In genomic region chr15:31296304-31297220, GRCh38 we compare ENCODE assay signal across 11 cellular contexts. TPM values are rescaled to one million over a fixed set of nuclear protein-coding genes. Genes with fewer than 3 reads are reported as not detected.
DNase-seq lines count a peak whose midpoint lies in the region; ATAC-seq, FAIRE-seq and TF ChIP-seq lines count a peak whose summit lies in the region.
"Had no signal": no experiment of that assay in that cellular context is flagged by ENCODE, and none has a peak within 500 bp of the region (broad histone marks: within the 10 kb centered on the region; RNA-seq: fewer than 3 reads in every experiment).

No MANE protein-coding gene starts in this region.

- H3K4me1 ChIP-seq in RWPE2 (ENCODE audit: insufficient read depth, poor library complexity, severe bottlenecking) = peaks cover 9% of the 10 kb centered on the region
- peaks cover 8 to 10% of the 10 kb centered on the region in 2 donors for H3K4me1 ChIP-seq in kidney (ENCODE audit: control insufficient read depth in 1 of 2, insufficient read depth in 1 of 2, low read depth in 1 of 2, low read length in 2 of 2)
- no peaks in the 10 kb centered on the region for H3K4me1 ChIP-seq in testis

- no peak overlapping the region for H3K4me3 ChIP-seq in RWPE2 (ENCODE audit: severe bottlenecking)
- no peak overlapping the region for H3K4me3 ChIP-seq in kidney (ENCODE audit: low read length in 2 of 2)
- H3K4me3 ChIP-seq in testis = no peak overlapping the region
- H3K4me3 ChIP-seq: GM23248 had no signal

- WGBS in testis, 2 donors = 56% methylated on average over 7 to 9 of the region's 9 CpGs

- no peak for TF ChIP-seq POLR2A in testis (IDR thresholded peaks at IDR 0.05)

- ATAC-seq in RWPE2 (ENCODE audit: low read depth) (peak; percentile 83), HG02642 (IDR thresholded peaks at IDR 0.05; ENCODE audit: poor library complexity, unreplicated experiment) (no peak), GM19452 (IDR thresholded peaks at IDR 0.05; ENCODE audit: unreplicated experiment) (no peak)

- H3K9ac ChIP-seq in kidney (ENCODE audit: low read length in 2 of 2) = no peak overlapping the region
- H3K9ac ChIP-seq: GM23248 had no signal

- no peak for FAIRE-seq in kidney (lab: Jason Lieb, UNC)
- FAIRE-seq: GM12892 had no signal

- no peaks in the 10 kb centered on the region for H3K36me3 Mint-ChIP-seq in activated CD4-positive, alpha-beta memory T cell treated with anti-CD3 and anti-CD28 coated beads, Interleukin-2, amount 10 ng/mL, durations not matched to agents 7 days and 5 days (ENCODE audit: low read depth)
- no peaks in the 10 kb centered on the region for H3K36me3 Mint-ChIP-seq in activated CD4-positive, alpha-beta memory T cell treated with anti-CD3 and anti-CD28 coated beads for 36 hours
- H3K36me3 Mint-ChIP-seq in activated naive CD4-positive, alpha-beta T cell treated with anti-CD3 and anti-CD28 coated beads for 36 hours (ENCODE audit: low read depth) = no peaks in the 10 kb centered on the region

- H3K36me3 ChIP-seq in RWPE2 (ENCODE audit: low read depth) = no peaks in the 10 kb centered on the region
- no peaks in the 10 kb centered on the region for H3K36me3 ChIP-seq in kidney (ENCODE audit: control insufficient read depth in 1 of 2, insufficient read depth in 2 of 2, low read length in 2 of 2)
- H3K36me3 ChIP-seq in testis (ENCODE audit: low read depth, missing control alignments) = no peaks in the 10 kb centered on the region

- intact Hi-C loops in activated CD4-positive, alpha-beta memory T cell treated with anti-CD3 and anti-CD28 coated beads for 36 hours (cut with micrococcal nuclease) = no loop called here
- intact Hi-C loops in kidney (cut with DNase I) = no loop called here
- intact Hi-C loops in testis (cut with DNase I; ENCODE audit: low total_unique reads) = no loop called here
- intact Hi-C loops in activated naive CD4-positive, alpha-beta T cell treated with anti-CD3 and anti-CD28 coated beads for 36 hours (cut with micrococcal nuclease) = no loop called here

- H3K9me3 ChIP-seq in RWPE2 (ENCODE audit: severe bottlenecking) (no peaks in the 10 kb centered on the region), kidney (ENCODE audit: control insufficient read depth in 1 of 2, low read length in 2 of 2) (no peaks in the 10 kb centered on the region), testis (no peaks in the 10 kb centered on the region)

- no peaks in the 10 kb centered on the region for H3K4me1 Mint-ChIP-seq in activated CD4-positive, alpha-beta memory T cell treated with anti-CD3 and anti-CD28 coated beads, Interleukin-2, amount 10 ng/mL, durations not matched to agents 7 days and 5 days
- H3K4me1 Mint-ChIP-seq in activated CD4-positive, alpha-beta memory T cell treated with anti-CD3 and anti-CD28 coated beads for 36 hours (ENCODE audit: low read depth) = no peaks in the 10 kb centered on the region
- peaks cover 2% of the 10 kb centered on the region for H3K4me1 Mint-ChIP-seq in activated naive CD4-positive, alpha-beta T cell treated with anti-CD3 and anti-CD28 coated beads for 36 hours (ENCODE audit: low read depth)

- H3K27ac Mint-ChIP-seq in activated CD4-positive, alpha-beta memory T cell treated with anti-CD3 and anti-CD28 coated beads, Interleukin-2, amount 10 ng/mL, durations not matched to agents 7 days and 5 days = no peak overlapping the region
- no peak overlapping the region for H3K27ac Mint-ChIP-seq in activated CD4-positive, alpha-beta memory T cell treated with anti-CD3 and anti-CD28 coated beads for 36 hours
- no peak overlapping the region for H3K27ac Mint-ChIP-seq in activated naive CD4-positive, alpha-beta T cell treated with anti-CD3 and anti-CD28 coated beads for 36 hours

- H3K27me3 Mint-ChIP-seq in activated CD4-positive, alpha-beta memory T cell treated with anti-CD3 and anti-CD28 coated beads, Interleukin-2, amount 10 ng/mL, durations not matched to agents 7 days and 5 days = peaks cover 41% of the 10 kb centered on the region
- H3K27me3 Mint-ChIP-seq in activated CD4-positive, alpha-beta memory T cell treated with anti-CD3 and anti-CD28 coated beads for 36 hours = peaks cover 10% of the 10 kb centered on the region
- H3K27me3 Mint-ChIP-seq in activated naive CD4-positive, alpha-beta T cell treated with anti-CD3 and anti-CD28 coated beads for 36 hours (ENCODE audit: low read depth) = no peaks in the 10 kb centered on the region

- POLR2A ChIA-PET in activated CD4-positive, alpha-beta memory T cell treated with anti-CD3 and anti-CD28 coated beads, Interleukin-2, amount 10 ng/mL, durations not matched to agents 7 days and 5 days (lab: Charles Lee) = no interaction called here
- POLR2A ChIA-PET in activated CD4-positive, alpha-beta memory T cell treated with anti-CD3 and anti-CD28 coated beads for 36 hours (lab: Charles Lee) = interaction anchor here (1.0 kb wide), 1 partner anchor 30 kb away, joined by 3 read pairs; no protein-coding TSS in a partner anchor

- peak; percentile 12 for DNase-seq in activated CD4-positive, alpha-beta memory T cell treated with anti-CD3 and anti-CD28 coated beads, Interleukin-2, amount 10 ng/mL, durations not matched to agents 7 days and 5 days
- no peak for DNase-seq in activated CD4-positive, alpha-beta memory T cell treated with anti-CD3 and anti-CD28 coated beads for 36 hours
- DNase-seq in RWPE2 (ENCODE audit: low spot score) = peak; percentile 81
- DNase-seq in kidney = peak; percentile 85
- peak; percentile 11 for DNase-seq in testis
- no peak for DNase-seq in activated naive CD4-positive, alpha-beta T cell treated with anti-CD3 and anti-CD28 coated beads for 36 hours
- DNase-seq: GM23248, OCI-M1 had no signal

- no peak for TF ChIP-seq CTCF in RWPE2 (IDR thresholded peaks at IDR 0.05; ENCODE audit: poor library complexity, severe bottlenecking)
- TF ChIP-seq CTCF in kidney (IDR thresholded peaks at IDR 0.05; ENCODE audit: borderline replicate concordance, extremely low read depth, insufficient read depth) = no peak
- TF ChIP-seq CTCF in testis (IDR thresholded peaks at IDR 0.05) = no peak

- H3K27me3 ChIP-seq in RWPE2 (ENCODE audit: insufficient read depth, poor library complexity, severe bottlenecking) (peaks cover 16% of the 10 kb centered on the region), testis (no peaks in the 10 kb centered on the region)

- no peaks in the 10 kb centered on the region for H3K9me3 Mint-ChIP-seq in activated CD4-positive, alpha-beta memory T cell treated with anti-CD3 and anti-CD28 coated beads, Interleukin-2, amount 10 ng/mL, durations not matched to agents 7 days and 5 days
- H3K9me3 Mint-ChIP-seq in activated CD4-positive, alpha-beta memory T cell treated with anti-CD3 and anti-CD28 coated beads for 36 hours = no peaks in the 10 kb centered on the region
- H3K9me3 Mint-ChIP-seq in activated naive CD4-positive, alpha-beta T cell treated with anti-CD3 and anti-CD28 coated beads for 36 hours = no peaks in the 10 kb centered on the region

- H3K27ac ChIP-seq in RWPE2 (ENCODE audit: poor library complexity, severe bottlenecking) = no peak overlapping the region
- H3K27ac ChIP-seq in kidney (ENCODE audit: low read depth in 2 of 2, low read length in 2 of 2) = peak overlapping the region in 1 of 2 donors; percentile 20
- no peak overlapping the region for H3K27ac ChIP-seq in testis
- H3K27ac ChIP-seq: GM23248 had no signal

- CTCF ChIA-PET in activated CD4-positive, alpha-beta memory T cell treated with anti-CD3 and anti-CD28 coated beads, Interleukin-2, amount 10 ng/mL, durations not matched to agents 7 days and 5 days (lab: Charles Lee) = no interaction called here
- CTCF ChIA-PET in activated CD4-positive, alpha-beta memory T cell treated with anti-CD3 and anti-CD28 coated beads for 36 hours (lab: Charles Lee) = interaction anchor here (1.1 kb wide), 1 partner anchor 192 kb away, joined by 5 read pairs; no protein-coding TSS in a partner anchor
- CTCF ChIA-PET in activated naive CD4-positive, alpha-beta T cell treated with anti-CD3 and anti-CD28 coated beads for 36 hours (lab: Charles Lee) = no interaction called here

- no peak overlapping the region for H3K4me3 Mint-ChIP-seq in activated CD4-positive, alpha-beta memory T cell treated with anti-CD3 and anti-CD28 coated beads, Interleukin-2, amount 10 ng/mL, durations not matched to agents 7 days and 5 days
- no peak overlapping the region for H3K4me3 Mint-ChIP-seq in activated CD4-positive, alpha-beta memory T cell treated with anti-CD3 and anti-CD28 coated beads for 36 hours
- H3K4me3 Mint-ChIP-seq in activated naive CD4-positive, alpha-beta T cell treated with anti-CD3 and anti-CD28 coated beads for 36 hours = no peak overlapping the region

RNA-seq across cellular contexts. Expression of gene KLF13, which starts 30.1 kb away (rescaled TPM):
- 100 to 1,000 TPM; 199 TPM for total RNA-seq in activated CD4-positive, alpha-beta memory T cell treated with anti-CD3 and anti-CD28 coated beads, Interleukin-2, amount 10 ng/mL, durations not matched to agents 7 days and 5 days
- 100 to 1,000 TPM; 134 to 145 TPM for total RNA-seq in activated CD4-positive, alpha-beta memory T cell treated with anti-CD3 and anti-CD28 coated beads for 36 hours
- 123 TPM for total RNA-seq in kidney
- polyA plus RNA-seq in kidney (ENCODE audit: insufficient read depth, low read depth, low replicate concordance) = 55.5 TPM
- total RNA-seq in testis = 10 to 100 TPM; 41.9 to 61.7 TPM
- polyA plus RNA-seq in testis (ENCODE audit: insufficient read depth, low read depth, low replicate concordance) = 45.7 TPM
- 100 to 1,000 TPM; 115 to 121 TPM for total RNA-seq in activated naive CD4-positive, alpha-beta T cell treated with anti-CD3 and anti-CD28 coated beads for 36 hours

Comparison
In these comparisons a context has a peak if more than half of its experiments do, and no peak if none do; other contexts are left out.
1. DNase-seq: peak in activated CD4-positive, alpha-beta memory T cell treated with anti-CD3 and anti-CD28 coated beads, Interleukin-2, amount 10 ng/mL, durations not matched to agents 7 days and 5 days (single experiment), RWPE2 (single experiment), kidney (single experiment) and testis (single experiment); none in activated CD4-positive, alpha-beta memory T cell treated with anti-CD3 and anti-CD28 coated beads for 36 hours (single experiment) and activated naive CD4-positive, alpha-beta T cell treated with anti-CD3 and anti-CD28 coated beads for 36 hours (single experiment).